17 cellular contexts compared by ENCODE assay signal in genomic region chr10:117960345-117960744, GRCh38.
DNase-seq lines count a peak whose midpoint lies in the region; ATAC-seq and TF ChIP-seq lines count a peak whose summit lies in the region.
"Had no signal": no experiment of that assay in that cellular context is flagged by ENCODE, and none has a peak within 500 bp of the region (broad histone marks: within the 10 kb centered on the region; RNA-seq: fewer than 3 reads in every experiment).

No MANE protein-coding gene starts in this region.

- no peak overlapping the region for H3K27ac Mint-ChIP-seq in MCF 10A (ENCODE audit: low read depth, unreplicated experiment)

- no peaks in the 10 kb centered on the region for H3K9me3 ChIP-seq in breast epithelium
- no peaks in the 10 kb centered on the region for H3K9me3 ChIP-seq in MG63
- no peaks in the 10 kb centered on the region for H3K9me3 ChIP-seq in smooth muscle cell (replicated peaks; ENCODE audit: low read depth)

- intact Hi-C loops in MCF 10A (cut with micrococcal nuclease), result no loop called here
- intact Hi-C loops in breast epithelium (cut with DNase I; ENCODE audit: low total_unique reads), result no loop called here

- POLR2A ChIA-PET in MCF 10A (lab: Yijun Ruan, JAX), result no interaction called here

- no peaks in the 10 kb centered on the region for H3K27me3 Mint-ChIP-seq in MCF 10A (ENCODE audit: insufficient read depth, unreplicated experiment)

- H3K4me1 Mint-ChIP-seq in MCF 10A (ENCODE audit: insufficient read depth, unreplicated experiment), result peaks cover 4% of the 10 kb centered on the region

- no peaks in the 10 kb centered on the region for H3K9me3 Mint-ChIP-seq in MCF 10A (ENCODE audit: unreplicated experiment)

- H3K4me1 ChIP-seq in breast epithelium (no peaks in the 10 kb centered on the region), smooth muscle cell (ENCODE audit: low read depth) (no peaks in the 10 kb centered on the region)

- H3K27me3 ChIP-seq in breast epithelium (no peaks in the 10 kb centered on the region), MG63 (no peaks in the 10 kb centered on the region), smooth muscle cell (ENCODE audit: low read depth) (peaks cover 18% of the 10 kb centered on the region)

- DNase-seq in MCF 10A (ENCODE audit: unreplicated experiment) (peak; percentile 8), breast epithelium (ENCODE audit: low spot score in 2 of 2) (no peak), MG63 (peak; percentile 4), epithelial cell of esophagus (ENCODE audit: low read depth) (peak; percentile 21), kidney tubule cell (ENCODE audit: low spot score) (peak; percentile 44), smooth muscle cell (lab: John Stamatoyannopoulos, UW; ENCODE audit: unreplicated experiment) (no peak)
- no peak for DNase-seq in activated CD4-positive, CD25-positive, alpha-beta regulatory T cell treated with anti-CD3 and anti-CD28 coated beads, Interleukin-2, amount 50 U/mL, for 72 hours
- DNase-seq: 8988T, DMS153, HCEC 1CT, NCI-H1092, NCI-H226, NCI-H526 treated with DMSO at 0.1 percent for 48 hours, PC-9 had no signal

- H3K4me3 Mint-ChIP-seq in MCF 10A (ENCODE audit: unreplicated experiment), result no peak overlapping the region

- no peak overlapping the region for H3K27ac ChIP-seq in breast epithelium
- no peak overlapping the region for H3K27ac ChIP-seq in smooth muscle cell (ENCODE audit: low read depth)
- H3K27ac ChIP-seq: C4-2B, PC-9 had no signal

- no peaks in the 10 kb centered on the region for H4K20me1 ChIP-seq in smooth muscle cell (ENCODE audit: low read depth)

- no peak for ATAC-seq in HG02571 (IDR thresholded peaks at IDR 0.05; ENCODE audit: unreplicated experiment)
- ATAC-seq: K562 had no signal

- CTCF ChIA-PET in MCF 10A (lab: Yijun Ruan, JAX), result interaction anchor here (0.6 kb wide), 1 partner anchor 117 kb away, joined by 3 read pairs; no protein-coding TSS in a partner anchor

- no peaks in the 10 kb centered on the region for H3K79me2 ChIP-seq in smooth muscle cell (ENCODE audit: low read depth)

- no peak overlapping the region for H2AFZ ChIP-seq in smooth muscle cell (ENCODE audit: low read depth)
- H2AFZ ChIP-seq: PC-9 had no signal

- no peak overlapping the region for H3K9ac ChIP-seq in smooth muscle cell (ENCODE audit: low read depth)

- H3F3A ChIP-seq in smooth muscle cell (ENCODE audit: low read depth), result no peaks in the 10 kb centered on the region

- TF ChIP-seq POLR2A in breast epithelium (IDR thresholded peaks at IDR 0.05), result no peak

- H3K36me3 ChIP-seq in breast epithelium (no peaks in the 10 kb centered on the region), MG63 (no peaks in the 10 kb centered on the region), smooth muscle cell (ENCODE audit: low read depth) (no peaks in the 10 kb centered on the region)

- TF ChIP-seq CTCF in MCF 10A (IDR thresholded peaks at IDR 0.05; ENCODE audit: unreplicated experiment) (no peak), breast epithelium (IDR thresholded peaks at IDR 0.05) (no peak), epithelial cell of esophagus (IDR thresholded peaks at IDR 0.05; ENCODE audit: insufficient read depth, low read depth, low read length, missing control alignments) (no peak), smooth muscle cell (IDR thresholded peaks at IDR 0.05; ENCODE audit: borderline replicate concordance, insufficient read depth, poor library complexity, severe bottlenecking) (no peak)

- WGBS in smooth muscle cell (ENCODE audit: low lambda C conversion rate), result 79% methylated on average over 3 of the region's 3 CpGs

- H3K36me3 Mint-ChIP-seq in MCF 10A (ENCODE audit: insufficient read depth, unreplicated experiment), result no peaks in the 10 kb centered on the region

- no peak overlapping the region for H3K4me3 ChIP-seq in breast epithelium
- no peak overlapping the region for H3K4me3 ChIP-seq in MG63
- no peak overlapping the region for H3K4me3 ChIP-seq in epithelial cell of esophagus (ENCODE audit: low read length)
- H3K4me3 ChIP-seq in smooth muscle cell, result no peak overlapping the region
- H3K4me3 ChIP-seq: K562, PC-9 had no signal

- no TSS peak for BruUV-seq in MCF 10A (replicated peaks; lab: Mats Ljungman, UMichigan)

- H3K4me2 ChIP-seq in smooth muscle cell, result no peak overlapping the region
- H3K4me2 ChIP-seq: PC-9 had no signal

Comparison
In these comparisons a context has a peak if more than half of its experiments do, and no peak if none do; other contexts are left out.
1. DNase-seq: peak in MCF 10A (single experiment), MG63 (single experiment), epithelial cell of esophagus (single experiment) and kidney tubule cell (single experiment); none in breast epithelium (0 of 2), activated CD4-positive, CD25-positive, alpha-beta regulatory T cell treated with anti-CD3 and anti-CD28 coated beads, Interleukin-2, amount 50 U/mL, for 72 hours (single experiment) and smooth muscle cell (single experiment).